ENCODE assay signal across 1 cellular context in the genomic region with DNA sequence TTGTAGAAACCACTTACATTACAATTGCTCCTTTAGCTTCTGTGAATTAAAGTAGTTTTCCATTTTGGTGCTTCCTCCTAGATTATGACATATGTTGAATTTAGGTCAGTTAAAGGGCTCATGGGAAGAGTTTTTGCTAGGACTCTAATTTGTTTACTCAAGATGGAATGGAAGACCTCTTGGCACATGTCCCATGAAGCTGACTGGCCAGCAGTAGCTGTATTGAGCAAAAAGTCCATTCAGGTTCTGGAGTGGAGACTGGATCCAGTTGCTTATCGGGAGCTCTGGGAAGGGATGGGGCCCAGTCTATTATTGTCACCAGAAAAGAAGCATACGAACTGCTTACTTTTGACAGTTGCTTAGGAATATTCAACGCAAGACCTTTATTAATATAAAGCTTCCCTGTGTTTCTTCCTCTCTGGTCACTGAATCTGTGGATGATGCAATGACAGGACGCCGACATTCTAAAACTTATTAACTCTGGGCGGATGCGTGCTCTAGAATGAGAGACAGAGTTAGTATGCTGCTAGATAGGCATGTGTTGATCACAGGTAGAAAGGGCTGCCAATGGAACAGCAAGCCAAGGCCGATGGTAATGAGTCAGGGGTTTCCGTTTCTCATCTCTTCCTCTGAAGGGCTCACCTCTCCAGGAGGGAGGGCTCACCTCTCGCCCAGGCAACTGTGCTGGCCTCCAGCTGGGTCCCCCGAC.
TF ChIP-seq lines count a peak whose summit lies in the region.

No MANE protein-coding gene starts in this region.

TF ChIP-seq in HepG2, 621 proteins besides CTCF, POLR2A, EP300 and RAD21 (continued from another document and continues in another):
- TF ChIP-seq, protein P1, sequence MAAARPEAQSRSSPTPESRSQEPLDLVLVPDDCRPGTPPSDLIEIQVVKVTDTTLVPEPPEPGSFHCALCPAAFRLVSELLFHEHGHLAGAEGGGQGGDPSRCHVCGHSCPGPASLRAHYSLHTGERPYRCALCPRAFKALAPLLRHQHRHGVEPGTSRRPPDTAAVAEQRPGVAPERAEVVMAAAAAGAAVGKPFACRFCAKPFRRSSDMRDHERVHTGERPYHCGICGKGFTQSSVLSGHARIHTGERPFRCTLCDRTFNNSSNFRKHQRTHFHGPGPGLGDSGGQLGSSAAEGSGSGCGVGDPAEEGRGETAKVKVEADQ (CRISPR knock-in tag; IDR thresholded peaks at IDR 0.05; ENCODE audit: borderline replicate concordance), result no peak
- TF ChIP-seq LCORL (IDR thresholded peaks at IDR 0.05) (no peak), LCORL (CRISPR knock-in tag; IDR thresholded peaks at IDR 0.05) (no peak), KLF11 (CRISPR knock-in tag; IDR thresholded peaks at IDR 0.05) (no peak), MZF1 (CRISPR knock-in tag; IDR thresholded peaks at IDR 0.05; ENCODE audit: borderline replicate concordance) (no peak), ZMYM4 (CRISPR knock-in tag; IDR thresholded peaks at IDR 0.05) (no peak), NPAS2 (CRISPR knock-in tag; IDR thresholded peaks at IDR 0.05; ENCODE audit: borderline replicate concordance) (no peak), ZNF556 (CRISPR knock-in tag; IDR thresholded peaks at IDR 0.05; ENCODE audit: borderline replicate concordance) (no peak), ETV6 (CRISPR knock-in tag; conservative IDR thresholded peaks at IDR 0.05) (no peak), CREM (IDR thresholded peaks at IDR 0.05) (no peak; the same call in 1 of the 2 replicates), CREM (CRISPR knock-in tag; IDR thresholded peaks at IDR 0.05) (no peak), GZF1 (CRISPR knock-in tag; IDR thresholded peaks at IDR 0.05) (no peak), GABPB1 (CRISPR knock-in tag; IDR thresholded peaks at IDR 0.05) (no peak; the same call in 1 of the 2 replicates), NFIC (IDR thresholded peaks at IDR 0.05; ENCODE audit: low read length) (no peak), PTBP1 (IDR thresholded peaks at IDR 0.05; ENCODE audit: low read depth, low read length, poor library complexity, severe bottlenecking) (no peak), SRSF4 (IDR thresholded peaks at IDR 0.05; ENCODE audit: low read depth, low read length, poor library complexity, severe bottlenecking) (no peak), AHR (CRISPR knock-in tag; IDR thresholded peaks at IDR 0.05) (no peak), ZNF644 (CRISPR knock-in tag; IDR thresholded peaks at IDR 0.05; ENCODE audit: low read depth) (peak; percentile 56; the same call in 1 of the 2 replicates), ZNF432 (CRISPR knock-in tag; IDR thresholded peaks at IDR 0.05; ENCODE audit: borderline replicate concordance) (no peak), REPIN1 (CRISPR knock-in tag; IDR thresholded peaks at IDR 0.05; ENCODE audit: borderline replicate concordance, low read depth) (no peak), DR1 (CRISPR knock-in tag; IDR thresholded peaks at IDR 0.05) (no peak), CBFB (CRISPR knock-in tag; IDR thresholded peaks at IDR 0.05) (no peak), FOXA3 (CRISPR knock-in tag; IDR thresholded peaks at IDR 0.05) (0 out of 2 replicates have a peak, but pooled peaks have one; percentile 3), THYN1 (CRISPR knock-in tag; IDR thresholded peaks at IDR 0.05; ENCODE audit: borderline replicate concordance, low read depth) (no peak), FIP1L1 (IDR thresholded peaks at IDR 0.05; ENCODE audit: borderline replicate concordance, insufficient read depth, low read depth, low read length) (no peak), KLF16 (CRISPR knock-in tag; IDR thresholded peaks at IDR 0.05) (no peak), ZNF577 (CRISPR knock-in tag; IDR thresholded peaks at IDR 0.05; ENCODE audit: borderline replicate concordance, low read depth) (no peak), ZBTB7A (CRISPR knock-in tag; IDR thresholded peaks at IDR 0.05) (no peak), ZMAT3 (CRISPR knock-in tag; conservative IDR thresholded peaks at IDR 0.05) (no peak)
- TF ChIP-seq, protein P2, sequence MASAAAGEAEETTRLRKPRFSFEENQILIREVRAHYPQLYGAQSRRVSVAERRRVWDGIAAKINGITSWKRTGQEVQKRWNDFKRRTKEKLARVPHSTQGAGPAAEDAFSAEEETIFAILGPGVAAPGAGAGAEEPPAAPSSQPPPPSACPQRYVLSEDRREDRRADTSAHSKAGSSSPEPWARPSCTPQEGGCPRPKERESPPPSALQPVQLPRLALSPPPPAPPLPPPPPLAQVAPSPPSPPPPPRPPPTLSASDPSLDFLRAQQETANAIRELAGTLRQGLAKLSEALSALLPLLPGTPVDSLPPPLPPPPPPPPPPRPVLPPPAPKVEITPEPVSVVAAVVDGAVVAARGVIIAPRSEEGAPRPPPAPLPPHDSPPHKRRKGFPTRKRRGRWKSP (CRISPR knock-in tag; IDR thresholded peaks at IDR 0.05), result peak; percentile 26; the same call in 1 of the 2 replicates
- TF ChIP-seq, protein P3, sequence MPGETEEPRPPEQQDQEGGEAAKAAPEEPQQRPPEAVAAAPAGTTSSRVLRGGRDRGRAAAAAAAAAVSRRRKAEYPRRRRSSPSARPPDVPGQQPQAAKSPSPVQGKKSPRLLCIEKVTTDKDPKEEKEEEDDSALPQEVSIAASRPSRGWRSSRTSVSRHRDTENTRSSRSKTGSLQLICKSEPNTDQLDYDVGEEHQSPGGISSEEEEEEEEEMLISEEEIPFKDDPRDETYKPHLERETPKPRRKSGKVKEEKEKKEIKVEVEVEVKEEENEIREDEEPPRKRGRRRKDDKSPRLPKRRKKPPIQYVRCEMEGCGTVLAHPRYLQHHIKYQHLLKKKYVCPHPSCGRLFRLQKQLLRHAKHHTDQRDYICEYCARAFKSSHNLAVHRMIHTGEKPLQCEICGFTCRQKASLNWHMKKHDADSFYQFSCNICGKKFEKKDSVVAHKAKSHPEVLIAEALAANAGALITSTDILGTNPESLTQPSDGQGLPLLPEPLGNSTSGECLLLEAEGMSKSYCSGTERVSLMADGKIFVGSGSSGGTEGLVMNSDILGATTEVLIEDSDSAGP (CRISPR knock-in tag; IDR thresholded peaks at IDR 0.05; ENCODE audit: borderline replicate concordance), result no peak
- TF ChIP-seq, protein P4, sequence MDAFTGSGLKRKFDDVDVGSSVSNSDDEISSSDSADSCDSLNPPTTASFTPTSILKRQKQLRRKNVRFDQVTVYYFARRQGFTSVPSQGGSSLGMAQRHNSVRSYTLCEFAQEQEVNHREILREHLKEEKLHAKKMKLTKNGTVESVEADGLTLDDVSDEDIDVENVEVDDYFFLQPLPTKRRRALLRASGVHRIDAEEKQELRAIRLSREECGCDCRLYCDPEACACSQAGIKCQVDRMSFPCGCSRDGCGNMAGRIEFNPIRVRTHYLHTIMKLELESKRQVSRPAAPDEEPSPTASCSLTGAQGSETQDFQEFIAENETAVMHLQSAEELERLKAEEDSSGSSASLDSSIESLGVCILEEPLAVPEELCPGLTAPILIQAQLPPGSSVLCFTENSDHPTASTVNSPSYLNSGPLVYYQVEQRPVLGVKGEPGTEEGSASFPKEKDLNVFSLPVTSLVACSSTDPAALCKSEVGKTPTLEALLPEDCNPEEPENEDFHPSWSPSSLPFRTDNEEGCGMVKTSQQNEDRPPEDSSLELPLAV (CRISPR knock-in tag; conservative IDR thresholded peaks at IDR 0.05; ENCODE audit: low read depth), result no peak
- TF ChIP-seq, protein P5, sequence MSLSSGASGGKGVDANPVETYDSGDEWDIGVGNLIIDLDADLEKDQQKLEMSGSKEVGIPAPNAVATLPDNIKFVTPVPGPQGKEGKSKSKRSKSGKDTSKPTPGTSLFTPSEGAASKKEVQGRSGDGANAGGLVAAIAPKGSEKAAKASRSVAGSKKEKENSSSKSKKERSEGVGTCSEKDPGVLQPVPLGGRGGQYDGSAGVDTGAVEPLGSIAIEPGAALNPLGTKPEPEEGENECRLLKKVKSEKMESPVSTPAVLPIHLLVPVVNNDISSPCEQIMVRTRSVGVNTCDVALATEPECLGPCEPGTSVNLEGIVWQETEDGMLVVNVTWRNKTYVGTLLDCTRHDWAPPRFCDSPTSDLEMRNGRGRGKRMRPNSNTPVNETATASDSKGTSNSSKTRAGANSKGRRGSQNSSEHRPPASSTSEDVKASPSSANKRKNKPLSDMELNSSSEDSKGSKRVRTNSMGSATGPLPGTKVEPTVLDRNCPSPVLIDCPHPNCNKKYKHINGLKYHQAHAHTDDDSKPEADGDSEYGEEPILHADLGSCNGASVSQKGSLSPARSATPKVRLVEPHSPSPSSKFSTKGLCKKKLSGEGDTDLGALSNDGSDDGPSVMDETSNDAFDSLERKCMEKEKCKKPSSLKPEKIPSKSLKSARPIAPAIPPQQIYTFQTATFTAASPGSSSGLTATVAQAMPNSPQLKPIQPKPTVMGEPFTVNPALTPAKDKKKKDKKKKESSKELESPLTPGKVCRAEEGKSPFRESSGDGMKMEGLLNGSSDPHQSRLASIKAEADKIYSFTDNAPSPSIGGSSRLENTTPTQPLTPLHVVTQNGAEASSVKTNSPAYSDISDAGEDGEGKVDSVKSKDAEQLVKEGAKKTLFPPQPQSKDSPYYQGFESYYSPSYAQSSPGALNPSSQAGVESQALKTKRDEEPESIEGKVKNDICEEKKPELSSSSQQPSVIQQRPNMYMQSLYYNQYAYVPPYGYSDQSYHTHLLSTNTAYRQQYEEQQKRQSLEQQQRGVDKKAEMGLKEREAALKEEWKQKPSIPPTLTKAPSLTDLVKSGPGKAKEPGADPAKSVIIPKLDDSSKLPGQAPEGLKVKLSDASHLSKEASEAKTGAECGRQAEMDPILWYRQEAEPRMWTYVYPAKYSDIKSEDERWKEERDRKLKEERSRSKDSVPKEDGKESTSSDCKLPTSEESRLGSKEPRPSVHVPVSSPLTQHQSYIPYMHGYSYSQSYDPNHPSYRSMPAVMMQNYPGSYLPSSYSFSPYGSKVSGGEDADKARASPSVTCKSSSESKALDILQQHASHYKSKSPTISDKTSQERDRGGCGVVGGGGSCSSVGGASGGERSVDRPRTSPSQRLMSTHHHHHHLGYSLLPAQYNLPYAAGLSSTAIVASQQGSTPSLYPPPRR (CRISPR knock-in tag; IDR thresholded peaks at IDR 0.05; ENCODE audit: borderline replicate concordance), result no peak
- TF ChIP-seq, protein P6, sequence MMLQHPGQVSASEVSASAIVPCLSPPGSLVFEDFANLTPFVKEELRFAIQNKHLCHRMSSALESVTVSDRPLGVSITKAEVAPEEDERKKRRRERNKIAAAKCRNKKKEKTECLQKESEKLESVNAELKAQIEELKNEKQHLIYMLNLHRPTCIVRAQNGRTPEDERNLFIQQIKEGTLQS (CRISPR knock-in tag; IDR thresholded peaks at IDR 0.05), result peak; percentile 58; the same call in 1 of the 2 replicates
- TF ChIP-seq, protein P7, sequence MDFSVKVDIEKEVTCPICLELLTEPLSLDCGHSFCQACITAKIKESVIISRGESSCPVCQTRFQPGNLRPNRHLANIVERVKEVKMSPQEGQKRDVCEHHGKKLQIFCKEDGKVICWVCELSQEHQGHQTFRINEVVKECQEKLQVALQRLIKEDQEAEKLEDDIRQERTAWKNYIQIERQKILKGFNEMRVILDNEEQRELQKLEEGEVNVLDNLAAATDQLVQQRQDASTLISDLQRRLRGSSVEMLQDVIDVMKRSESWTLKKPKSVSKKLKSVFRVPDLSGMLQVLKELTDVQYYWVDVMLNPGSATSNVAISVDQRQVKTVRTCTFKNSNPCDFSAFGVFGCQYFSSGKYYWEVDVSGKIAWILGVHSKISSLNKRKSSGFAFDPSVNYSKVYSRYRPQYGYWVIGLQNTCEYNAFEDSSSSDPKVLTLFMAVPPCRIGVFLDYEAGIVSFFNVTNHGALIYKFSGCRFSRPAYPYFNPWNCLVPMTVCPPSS (IDR thresholded peaks at IDR 0.05), result no peak
- TF ChIP-seq, protein P8, sequence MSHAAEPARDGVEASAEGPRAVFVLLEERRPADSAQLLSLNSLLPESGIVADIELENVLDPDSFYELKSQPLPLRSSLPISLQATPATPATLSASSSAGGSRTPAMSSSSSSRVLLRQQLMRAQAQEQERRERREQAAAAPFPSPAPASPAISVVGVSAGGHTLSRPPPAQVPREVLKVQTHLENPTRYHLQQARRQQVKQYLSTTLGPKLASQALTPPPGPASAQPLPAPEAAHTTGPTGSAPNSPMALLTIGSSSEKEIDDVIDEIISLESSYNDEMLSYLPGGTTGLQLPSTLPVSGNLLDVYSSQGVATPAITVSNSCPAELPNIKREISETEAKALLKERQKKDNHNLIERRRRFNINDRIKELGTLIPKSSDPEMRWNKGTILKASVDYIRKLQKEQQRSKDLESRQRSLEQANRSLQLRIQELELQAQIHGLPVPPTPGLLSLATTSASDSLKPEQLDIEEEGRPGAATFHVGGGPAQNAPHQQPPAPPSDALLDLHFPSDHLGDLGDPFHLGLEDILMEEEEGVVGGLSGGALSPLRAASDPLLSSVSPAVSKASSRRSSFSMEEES (CRISPR knock-in tag; IDR thresholded peaks at IDR 0.05), result no peak
- TF ChIP-seq, protein P9, sequence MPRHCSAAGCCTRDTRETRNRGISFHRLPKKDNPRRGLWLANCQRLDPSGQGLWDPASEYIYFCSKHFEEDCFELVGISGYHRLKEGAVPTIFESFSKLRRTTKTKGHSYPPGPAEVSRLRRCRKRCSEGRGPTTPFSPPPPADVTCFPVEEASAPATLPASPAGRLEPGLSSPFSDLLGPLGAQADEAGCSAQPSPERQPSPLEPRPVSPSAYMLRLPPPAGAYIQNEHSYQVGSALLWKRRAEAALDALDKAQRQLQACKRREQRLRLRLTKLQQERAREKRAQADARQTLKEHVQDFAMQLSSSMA (CRISPR knock-in tag; IDR thresholded peaks at IDR 0.05), result no peak
- TF ChIP-seq, protein P10, sequence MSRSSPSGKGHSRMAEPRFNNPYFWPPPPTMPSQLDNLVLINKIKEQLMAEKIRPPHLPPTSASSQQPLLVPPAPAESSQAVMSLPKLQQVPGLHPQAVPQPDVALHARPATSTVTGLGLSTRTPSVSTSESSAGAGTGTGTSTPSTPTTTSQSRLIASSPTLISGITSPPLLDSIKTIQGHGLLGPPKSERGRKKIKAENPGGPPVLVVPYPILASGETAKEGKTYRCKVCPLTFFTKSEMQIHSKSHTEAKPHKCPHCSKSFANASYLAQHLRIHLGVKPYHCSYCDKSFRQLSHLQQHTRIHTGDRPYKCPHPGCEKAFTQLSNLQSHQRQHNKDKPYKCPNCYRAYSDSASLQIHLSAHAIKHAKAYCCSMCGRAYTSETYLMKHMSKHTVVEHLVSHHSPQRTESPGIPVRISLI (CRISPR knock-in tag; IDR thresholded peaks at IDR 0.05; ENCODE audit: borderline replicate concordance), result no peak
